8 cellular contexts compared by ENCODE assay signal in genomic region chr4:85474356-85474755, GRCh38. TPM values are rescaled to one million over a fixed set of nuclear protein-coding genes. Genes with fewer than 3 reads are reported as not detected.
DNase-seq lines count a peak whose midpoint lies in the region; ATAC-seq and TF ChIP-seq lines count a peak whose summit lies in the region.
"Had no signal": no experiment of that assay in that cellular context is flagged by ENCODE, and none has a peak within 500 bp of the region (broad histone marks: within the 10 kb centered on the region; RNA-seq: fewer than 3 reads in every experiment).

No MANE protein-coding gene starts in this region.

- in situ Hi-C loops in brain microvascular endothelial cell (cut with HindIII; ENCODE audit: low pct_ligation_motif_present, low sequenced_read_pairs), result no loop called here

- H3K4me3 ChIP-seq in HUES64 (ENCODE audit: low read length) (peak overlapping the region; percentile 80), brain microvascular endothelial cell (ENCODE audit: low read depth, low read length) (peak overlapping the region; percentile 61), testis (peak overlapping the region; percentile 48 to 64)
- H3K4me3 ChIP-seq in CD4-positive, alpha-beta memory T cell (ENCODE audit: low read length in 2 of 2), result no peak overlapping the region

- peaks cover 25% of the 10 kb centered on the region for H3K4me1 Mint-ChIP-seq in memory B cell
- H3K4me1 Mint-ChIP-seq in CD4-positive, alpha-beta memory T cell, result no peaks in the 10 kb centered on the region

- no peak overlapping the region for H3K9ac ChIP-seq in HUES64 (ENCODE audit: low read depth, low read length)

- CTCF ChIA-PET in CD4-positive, alpha-beta memory T cell (lab: Charles Lee; ENCODE audit: partially characterized antibody), result interaction anchor here (0.7 kb wide), 1 partner anchor 1417 kb away, joined by 3 read pairs; no protein-coding TSS in a partner anchor

- no peaks in the 10 kb centered on the region for H3K9me3 Mint-ChIP-seq in memory B cell
- peaks cover 0 to 4% (median 2%) of the 10 kb centered on the region in 8 donors for H3K9me3 Mint-ChIP-seq in CD4-positive, alpha-beta memory T cell

- POLR2A ChIA-PET in CD4-positive, alpha-beta memory T cell (lab: Charles Lee; ENCODE audit: partially characterized antibody), result no interaction called here

- H3K9me3 ChIP-seq in HUES64 (ENCODE audit: insufficient read depth, low read depth, low read length), result no peaks in the 10 kb centered on the region
- no peaks in the 10 kb centered on the region for H3K9me3 ChIP-seq in testis
- no peaks in the 10 kb centered on the region for H3K9me3 ChIP-seq in CD4-positive, alpha-beta memory T cell (ENCODE audit: control insufficient read depth in 1 of 2, low read length in 2 of 2)

- H3K4me1 ChIP-seq in HUES64 (ENCODE audit: insufficient read depth, low read length) (peaks cover 3% of the 10 kb centered on the region; the same call in 1 of the 2 replicates), testis (no peaks in the 10 kb centered on the region)
- no peaks in the 10 kb centered on the region for H3K4me1 ChIP-seq in CD4-positive, alpha-beta memory T cell (ENCODE audit: insufficient read depth, low read length)

- ATAC-seq in memory B cell (ENCODE audit: low read depth), result no peak
- ATAC-seq in GM18502 (IDR thresholded peaks at IDR 0.05; ENCODE audit: poor library complexity, unreplicated experiment), result no peak
- ATAC-seq in HG02759 (IDR thresholded peaks at IDR 0.05; ENCODE audit: unreplicated experiment), result no peak

- DNase-seq in brain microvascular endothelial cell (no peak), memory B cell (ENCODE audit: low spot score in 2 of 2) (no peak), testis (no peak)
- no peak for DNase-seq in CD4-positive, alpha-beta memory T cell

- 91% methylated on average over 4 of the region's 4 CpGs for WGBS in HUES64
- 50 to 53% methylated on average over 4 of the region's 4 CpGs for WGBS in testis, 2 donors

- H3K27me3 ChIP-seq in HUES64 (ENCODE audit: insufficient read depth, low read length) (peaks cover 11% of the 10 kb centered on the region), brain microvascular endothelial cell (replicated peaks) (peaks cover 8% of the 10 kb centered on the region), testis (no peaks in the 10 kb centered on the region)
- no peaks in the 10 kb centered on the region for H3K27me3 ChIP-seq in CD4-positive, alpha-beta memory T cell (ENCODE audit: insufficient read depth, low read length)

- H3K4me3 Mint-ChIP-seq in memory B cell, result peak overlapping the region; percentile 98
- no peak overlapping the region for H3K4me3 Mint-ChIP-seq in CD4-positive, alpha-beta memory T cell

- no peaks in the 10 kb centered on the region for H3K36me3 Mint-ChIP-seq in memory B cell
- H3K36me3 Mint-ChIP-seq in CD4-positive, alpha-beta memory T cell, result no peaks in the 10 kb centered on the region

- TF ChIP-seq CTCF in brain microvascular endothelial cell (IDR thresholded peaks at IDR 0.05; ENCODE audit: low read depth, low read length, missing control alignments), result no peak
- no peak for TF ChIP-seq CTCF in testis (IDR thresholded peaks at IDR 0.05)

- no peak for TF ChIP-seq POLR2A in testis (IDR thresholded peaks at IDR 0.05)

- H3K27ac Mint-ChIP-seq in memory B cell, result peak overlapping the region; percentile 97
- no peak overlapping the region for H3K27ac Mint-ChIP-seq in CD4-positive, alpha-beta memory T cell

- no peaks in the 10 kb centered on the region for H3K27me3 Mint-ChIP-seq in memory B cell
- peaks cover 9 to 10% of the 10 kb centered on the region in 2 donors for H3K27me3 Mint-ChIP-seq in CD4-positive, alpha-beta memory T cell

- H3K36me3 ChIP-seq in HUES64 (ENCODE audit: insufficient read depth, low read length) (no peaks in the 10 kb centered on the region), brain microvascular endothelial cell (replicated peaks) (no peaks in the 10 kb centered on the region), testis (ENCODE audit: low read depth, missing control alignments) (no peaks in the 10 kb centered on the region)
- no peaks in the 10 kb centered on the region for H3K36me3 ChIP-seq in CD4-positive, alpha-beta memory T cell (ENCODE audit: insufficient read depth, low read length)

- intact Hi-C loops in testis (cut with DNase I; ENCODE audit: low total_unique reads), result no loop called here
- intact Hi-C loops in CD4-positive, alpha-beta memory T cell (cut with micrococcal nuclease), result no loop called here

- H3K27ac ChIP-seq in HUES64 (ENCODE audit: low read depth, low read length) (no peak overlapping the region), brain microvascular endothelial cell (no peak overlapping the region), testis (no peak overlapping the region)
- H3K27ac ChIP-seq in CD4-positive, alpha-beta memory T cell (ENCODE audit: low read depth, low read length), result no peak overlapping the region

RNA-seq across cellular contexts. Expression of gene ARHGAP24, which starts 0.6 kb away (rescaled TPM):
- polyA plus RNA-seq in HUES64 (2013, experiment 1 of 2), result 1.7 TPM
- 1.7 TPM for polyA plus RNA-seq in HUES64 (2013, experiment 2 of 2)
- 1 to 10 TPM; 5.7 to 9.4 TPM for total RNA-seq in testis
- 9.9 TPM for polyA plus RNA-seq in testis (ENCODE audit: insufficient read depth, low read depth, low replicate concordance)
- not detected for total RNA-seq in CD4-positive, alpha-beta memory T cell
- under 1 TPM in 1 of 2 donors, not detected in 1; 0.30 TPM for polyA plus RNA-seq in CD4-positive, alpha-beta memory T cell
- total RNA-seq: activated CD8-positive, alpha-beta memory T cell treated with anti-CD3 and anti-CD28 coated beads for 36 hours had no signal

Comparison
In these comparisons a context has a peak if more than half of its experiments do, and no peak if none do; other contexts are left out.
1. H3K4me3 ChIP-seq: peak in HUES64 (single experiment), brain microvascular endothelial cell (single experiment) and testis (2 of 2); none in CD4-positive, alpha-beta memory T cell (0 of 2).
2. RNA of gene ARHGAP24, which starts 0.6 kb away (total RNA-seq): 5.7 to 9.4 TPM in testis; not detected in CD4-positive, alpha-beta memory T cell; every median in the first group is over 4 times any median in the second.